ENCODE assay signal across 1 cellular context in genomic region chr16:2679902-2680301, GRCh38. TPM values are rescaled to one million over a fixed set of nuclear protein-coding genes. Genes with fewer than 3 reads are reported as not detected.
"Had no signal": no experiment of that assay in that cellular context is flagged by ENCODE, and none has a peak within 500 bp of the region (broad histone marks: within the 10 kb centered on the region; RNA-seq: fewer than 3 reads in every experiment).

No MANE protein-coding gene starts in this region.

RNA-seq across cellular contexts. Expression of gene PRSS27, which starts 40.1 kb away (rescaled TPM):
- total RNA-seq: skeletal muscle tissue had no signal
